In the genomic region with DNA sequence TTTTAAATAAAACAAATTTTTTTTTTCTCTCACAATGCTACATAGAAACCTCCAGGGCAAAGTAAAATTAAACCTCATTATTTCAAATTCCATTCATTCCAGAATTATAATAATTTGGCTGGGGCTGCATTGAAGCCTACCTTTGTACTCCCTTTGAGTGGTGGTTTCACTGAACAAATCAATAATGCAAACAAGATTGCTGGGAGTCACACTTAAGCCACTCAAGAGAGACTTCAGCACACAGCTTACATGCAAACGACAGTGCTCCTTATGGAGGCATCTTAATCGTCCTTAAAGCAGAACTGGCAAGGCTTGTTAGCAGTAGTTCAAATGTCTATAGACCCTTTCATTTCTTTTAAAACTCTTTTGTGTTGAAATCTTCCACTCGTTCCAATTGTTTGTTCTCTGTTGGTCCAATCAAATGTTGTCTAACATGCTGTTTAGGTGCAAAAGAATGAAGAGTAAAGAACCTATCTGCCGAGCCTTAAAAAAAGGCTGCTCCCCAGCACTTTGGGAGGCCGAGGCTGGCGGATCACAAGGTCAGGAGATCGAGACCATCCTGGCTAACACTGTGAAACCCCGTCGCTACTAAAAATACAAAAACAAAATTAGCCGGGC, we compare ENCODE assay signal across 30 cellular contexts.
DNase-seq lines count a peak whose midpoint lies in the region; ATAC-seq, FAIRE-seq and TF ChIP-seq lines count a peak whose summit lies in the region.
"Had no signal": no experiment of that assay in that cellular context is flagged by ENCODE, and none has a peak within 500 bp of the region (broad histone marks: within the 10 kb centered on the region; RNA-seq: fewer than 3 reads in every experiment).

No MANE protein-coding gene starts in this region.

- no peak overlapping the region for H3K9ac ChIP-seq in keratinocyte (ENCODE audit: control insufficient read depth, extremely low read depth, insufficient read depth, low read length)
- no peak overlapping the region for H3K9ac ChIP-seq in neural progenitor cell
- H3K9ac ChIP-seq: KMS-11, parathyroid adenoma, SK-N-SH had no signal

- H3K36me3 ChIP-seq in keratinocyte (ENCODE audit: control insufficient read depth in 2 of 2, extremely low read depth in 1 of 2, insufficient read depth in 2 of 2, low read length in 2 of 2) (no peaks in the 10 kb centered on the region), neural progenitor cell (no peaks in the 10 kb centered on the region)
- H3K36me3 ChIP-seq: heart left ventricle, MG63, right atrium auricular region, tibial artery had no signal

- peak overlapping the region; percentile 2 for H3K27ac Mint-ChIP-seq in neural progenitor cell
- H3K27ac Mint-ChIP-seq in CD4-positive, alpha-beta T cell, result no peak overlapping the region
- H3K27ac Mint-ChIP-seq: CD4-positive, alpha-beta memory T cell; dendritic cell treated with granulocyte-macrophage colony-stimulating factor and Interleukin-4, amounts not matched to agents 40 ng/mL and 50 ng/mL, for 4 days; nephron progenitor cell had no signal

- H3K9me3 Mint-ChIP-seq in neural progenitor cell, result peaks cover 2% of the 10 kb centered on the region
- H3K9me3 Mint-ChIP-seq in CD4-positive, alpha-beta T cell, result peaks cover 2% of the 10 kb centered on the region
- H3K9me3 Mint-ChIP-seq: central memory CD8-positive, alpha-beta T cell; dendritic cell treated with granulocyte-macrophage colony-stimulating factor and Interleukin-4, amounts not matched to agents 40 ng/mL and 50 ng/mL, for 4 days had no signal

- CTCF ChIA-PET in CD4-positive, alpha-beta T cell (lab: Charles Lee), result no interaction called here

- no peaks in the 10 kb centered on the region for H3F3A ChIP-seq in neural progenitor cell (ENCODE audit: low read depth)

- no peak for TF ChIP-seq CTCF in keratinocyte (optimal IDR thresholded peaks at IDR 0.05 in 1 of 3, IDR thresholded peaks at IDR 0.05 in 1 of 3, conservative IDR thresholded peaks at IDR 0.05 in 1 of 3; ENCODE audit: extremely low read depth in 1 of 3, insufficient read depth in 2 of 3, low read length in 3 of 3)
- no peak for TF ChIP-seq CTCF in neural progenitor cell (IDR thresholded peaks at IDR 0.05)
- no peak for TF ChIP-seq CTCF in CD4-positive, alpha-beta T cell (IDR thresholded peaks at IDR 0.05)

- peak; percentile 13 for FAIRE-seq in keratinocyte (lab: Jason Lieb, UNC)
- FAIRE-seq: GM19239, TTC549 had no signal

- DNase-seq in DMS79 (lab: John Stamatoyannopoulos, UW), result peak; percentile 79
- peak; percentile 12 for DNase-seq in NCI-H146 treated with DMSO at 0.1 percent for 48 hours (lab: John Stamatoyannopoulos, UW; ENCODE audit: unreplicated experiment)
- no peak for DNase-seq in keratinocyte (ENCODE audit: low read depth, low spot score)
- DNase-seq in neural progenitor cell (ENCODE audit: low spot score), result no peak
- DNase-seq in NCI-H69 (lab: John Stamatoyannopoulos, UW), result no peak
- DNase-seq in CD4-positive, alpha-beta T cell, result no peak
- no peak for DNase-seq in Right ventricle myocardium superior
- DNase-seq: activated CD4-positive, alpha-beta T cell treated with anti-CD3 and anti-CD28 coated beads, Interleukin-2, amount 50 U/mL, for 48 hours; activated CD4-positive, CD25-positive, alpha-beta regulatory T cell treated with anti-CD3 and anti-CD28 coated beads, Interleukin-2, amount 50 U/mL, for 72 hours; activated naive CD4-positive, alpha-beta T cell treated with Interleukin-2 at 50 U/mL for 16 hours; AML-193; CD4-positive, alpha-beta memory T cell; EL; erythroblast; heart left ventricle; MG63; NCI-H2081; nephron progenitor cell; NK-92 treated with Interleukin-12 subunit alpha and Interleukin-12 subunit beta, amount 100 ng/mL, for 24 hours; SK-N-SH; stimulated activated CD4-positive, alpha-beta T cell treated with anti-CD3 and anti-CD28 coated beads, Interleukin-4, amount 100 ng/mL, for 1 hour; tibial artery had no signal

- no peaks in the 10 kb centered on the region for H3K27me3 ChIP-seq in keratinocyte (ENCODE audit: control insufficient read depth, extremely low read depth, insufficient read depth, low read length)
- H3K27me3 ChIP-seq in neural progenitor cell, result no peaks in the 10 kb centered on the region
- no peaks in the 10 kb centered on the region for H3K27me3 ChIP-seq in CD4-positive, alpha-beta T cell (ENCODE audit: control insufficient read depth, insufficient read depth, low read length)
- H3K27me3 ChIP-seq: MG63, right atrium auricular region, tibial artery had no signal

- H3K4me3 ChIP-seq in keratinocyte (ENCODE audit: control insufficient read depth in 2 of 3, extremely low read depth in 1 of 3, insufficient read depth in 2 of 3, low read depth in 1 of 3, low read length in 3 of 3) (no peak overlapping the region), neural progenitor cell (no peak overlapping the region)
- H3K4me3 ChIP-seq: heart left ventricle, MG63, right atrium auricular region, tibial artery had no signal

- H3K27ac ChIP-seq in keratinocyte (ENCODE audit: control insufficient read depth, insufficient read depth, low read length), result peak overlapping the region; percentile 13
- no peak overlapping the region for H3K27ac ChIP-seq in neural progenitor cell
- H3K27ac ChIP-seq in CD4-positive, alpha-beta T cell (ENCODE audit: low read depth, low read length), result no peak overlapping the region
- H3K27ac ChIP-seq: KMS-11, parathyroid adenoma, right atrium auricular region, tibial artery had no signal

- peaks cover 14% of the 10 kb centered on the region for H3K4me1 Mint-ChIP-seq in neural progenitor cell
- no peaks in the 10 kb centered on the region for H3K4me1 Mint-ChIP-seq in CD4-positive, alpha-beta T cell (ENCODE audit: low read depth)
- H3K4me1 Mint-ChIP-seq: CD4-positive, alpha-beta memory T cell; central memory CD8-positive, alpha-beta T cell; nephron progenitor cell had no signal

- peak overlapping the region; percentile 54 for H3K4me2 ChIP-seq in keratinocyte (ENCODE audit: control insufficient read depth, extremely low read depth, insufficient read depth, low read depth, low read length)
- H3K4me2 ChIP-seq in neural progenitor cell, result no peak overlapping the region
- H3K4me2 ChIP-seq: KMS-11, SK-N-SH had no signal

- POLR2A ChIA-PET in CD4-positive, alpha-beta T cell (lab: Charles Lee), result no interaction called here

- H4K20me1 ChIP-seq in keratinocyte (ENCODE audit: control insufficient read depth, extremely low read depth, insufficient read depth, low read length) (no peaks in the 10 kb centered on the region), neural progenitor cell (ENCODE audit: low read depth) (no peaks in the 10 kb centered on the region)

- dilution Hi-C loops in keratinocyte (cut with MboI; ENCODE audit: extremely low pct_ligation_motif_present, low sequenced_read_pairs), result no loop called here

- peaks cover 13% of the 10 kb centered on the region for H3K27me3 Mint-ChIP-seq in neural progenitor cell (ENCODE audit: insufficient read depth, low read depth)
- no peaks in the 10 kb centered on the region for H3K27me3 Mint-ChIP-seq in CD4-positive, alpha-beta T cell
- H3K27me3 Mint-ChIP-seq: central memory CD8-positive, alpha-beta T cell; dendritic cell treated with granulocyte-macrophage colony-stimulating factor and Interleukin-4, amounts not matched to agents 40 ng/mL and 50 ng/mL, for 4 days had no signal

- H3K79me2 ChIP-seq in keratinocyte (ENCODE audit: control insufficient read depth, insufficient read depth, low read length), result no peaks in the 10 kb centered on the region
- no peaks in the 10 kb centered on the region for H3K79me2 ChIP-seq in neural progenitor cell (ENCODE audit: low read depth)
- H3K79me2 ChIP-seq: parathyroid adenoma had no signal

- H3K9me1 ChIP-seq in keratinocyte (ENCODE audit: control insufficient read depth, extremely low read depth, insufficient read depth, low read length), result no peaks in the 10 kb centered on the region

- H3K36me3 Mint-ChIP-seq in neural progenitor cell, result no peaks in the 10 kb centered on the region
- no peaks in the 10 kb centered on the region for H3K36me3 Mint-ChIP-seq in CD4-positive, alpha-beta T cell (ENCODE audit: low read depth)
- H3K36me3 Mint-ChIP-seq: CD4-positive, alpha-beta memory T cell had no signal

- H3K9me3 ChIP-seq in keratinocyte (ENCODE audit: control insufficient read depth, low read depth, low read length) (no peaks in the 10 kb centered on the region), neural progenitor cell (ENCODE audit: low read depth) (no peaks in the 10 kb centered on the region)
- no peaks in the 10 kb centered on the region for H3K9me3 ChIP-seq in CD4-positive, alpha-beta T cell (ENCODE audit: control insufficient read depth, low read length)
- H3K9me3 ChIP-seq: heart left ventricle, MG63, right atrium auricular region, SK-N-SH, tibial artery had no signal

- intact Hi-C loops in CD4-positive, alpha-beta T cell (cut with DNase I, micrococcal nuclease), result no loop called here
- intact Hi-C loops in Right ventricle myocardium superior (cut with DNase I), result no loop called here

- ATAC-seq in HG03469 (IDR thresholded peaks at IDR 0.05; ENCODE audit: unreplicated experiment) (no peak), Right ventricle myocardium superior (ENCODE audit: poor library complexity) (no peak)
- ATAC-seq in CD4-positive, alpha-beta T cell (ENCODE audit: poor library complexity), result no peak
- ATAC-seq: heart left ventricle had no signal

- H3K4me1 ChIP-seq in keratinocyte (ENCODE audit: control insufficient read depth, extremely low read depth, insufficient read depth, low read length) (peaks cover 26% of the 10 kb centered on the region), neural progenitor cell (peaks cover 3% of the 10 kb centered on the region)
- H3K4me1 ChIP-seq: heart left ventricle, parathyroid adenoma, right atrium auricular region, tibial artery had no signal

- no peak overlapping the region for H2AFZ ChIP-seq in keratinocyte (ENCODE audit: control insufficient read depth, low read length)
- H2AFZ ChIP-seq in neural progenitor cell (replicated peaks), result no peak overlapping the region
- H2AFZ ChIP-seq: parathyroid adenoma had no signal

- no peak overlapping the region for H3K4me3 Mint-ChIP-seq in neural progenitor cell
- H3K4me3 Mint-ChIP-seq in CD4-positive, alpha-beta T cell, result no peak overlapping the region
- H3K4me3 Mint-ChIP-seq: CD4-positive, alpha-beta memory T cell; central memory CD8-positive, alpha-beta T cell; dendritic cell treated with granulocyte-macrophage colony-stimulating factor and Interleukin-4, amounts not matched to agents 40 ng/mL and 50 ng/mL, for 4 days; nephron progenitor cell had no signal

Comparison
In these comparisons a context has a peak if more than half of its experiments do, and no peak if none do; other contexts are left out.
1. DNase-seq: peak in DMS79 (single experiment) and NCI-H146 treated with DMSO at 0.1 percent for 48 hours (single experiment); none in keratinocyte (single experiment), neural progenitor cell (single experiment), NCI-H69 (single experiment), CD4-positive, alpha-beta T cell (0 of 10) and Right ventricle myocardium superior (single experiment).